ENCODE assay signal across 17 cellular contexts in the genomic region with DNA sequence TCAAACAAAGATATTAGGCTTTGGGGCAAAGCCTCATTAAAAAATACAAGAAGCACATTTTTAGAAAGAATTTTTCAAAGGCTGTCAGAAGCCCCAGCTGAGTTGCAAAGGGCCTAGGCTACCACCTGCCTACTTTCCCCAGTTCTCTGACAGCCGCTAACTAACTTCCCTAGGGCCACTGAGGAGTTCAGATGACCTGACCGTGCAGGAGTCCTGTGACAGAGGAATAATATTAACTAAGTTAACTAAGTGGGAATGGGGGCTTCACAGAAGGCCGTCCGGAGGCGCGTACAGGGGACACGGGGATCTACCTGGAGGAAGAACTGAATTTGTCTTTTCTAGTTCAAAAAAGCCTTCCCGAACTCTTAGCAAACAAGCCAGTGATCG. TPM values are rescaled to one million over a fixed set of nuclear protein-coding genes. Genes with fewer than 3 reads are reported as not detected.
DNase-seq lines count a peak whose midpoint lies in the region; ATAC-seq, FAIRE-seq and TF ChIP-seq lines count a peak whose summit lies in the region.
"Had no signal": no experiment of that assay in that cellular context is flagged by ENCODE, and none has a peak within 500 bp of the region (broad histone marks: within the 10 kb centered on the region; RNA-seq: fewer than 3 reads in every experiment).

No MANE protein-coding gene starts in this region.

- no peaks in the 10 kb centered on the region for H3K9me3 Mint-ChIP-seq in astrocyte (ENCODE audit: unreplicated experiment)
- H3K9me3 Mint-ChIP-seq: activated B cell treated with CpG ODN at 0.5 μM for 24 hours; T-helper 1 cell treated with Interleukin-12 subunit alpha and Interleukin-12 subunit beta and Interleukin-4 antibody, amounts not matched to agents 30 μg/mL and 1 μg/mL, for 36 hours had no signal

- H3K4me1 ChIP-seq in GM23248 (ENCODE audit: insufficient read depth) (peaks cover 11% of the 10 kb centered on the region), astrocyte (ENCODE audit: insufficient read depth, low read length) (no peaks in the 10 kb centered on the region), iPS-20b (ENCODE audit: insufficient read depth, low read length) (no peaks in the 10 kb centered on the region), psoas muscle (no peaks in the 10 kb centered on the region)
- H3K4me1 ChIP-seq: foreskin keratinocyte had no signal

- H2AFZ ChIP-seq in GM23248 (peak overlapping the region; percentile 79), astrocyte (ENCODE audit: low read depth, low read length) (peak overlapping the region; percentile 11)

- DNase-seq in GM23248 (no peak), astrocyte (ENCODE audit: low read depth) (no peak), psoas muscle (no peak), caudate nucleus (lab: John Stamatoyannopoulos, UW) (no peak), COLO829 (ENCODE audit: low spot score) (no peak)
- no peak for DNase-seq in stimulated activated CD4-positive, alpha-beta T cell treated with anti-CD3 and anti-CD28 coated beads, Interleukin-12 subunit alpha, Interleukin-12 subunit beta, amount 100 ng/mL, for 4 hours
- DNase-seq: activated B cell treated with CpG ODN at 0.5 μM for 24 hours; activated CD8-positive, alpha-beta memory T cell treated with anti-CD3 and anti-CD28 coated beads, Interleukin-2, amount 10 ng/mL, durations not matched to agents 7 days and 5 days; foreskin keratinocyte; midbrain; NCI-H226; NK-92 treated with Interleukin-12 subunit alpha and Interleukin-12 subunit beta, amount 100 ng/mL, for 24 hours; ovary had no signal

- H3K27me3 ChIP-seq in GM23248 (replicated peaks; ENCODE audit: insufficient read depth) (peaks cover 31% of the 10 kb centered on the region; the same call in 1 of the 2 replicates), astrocyte (ENCODE audit: insufficient read depth, low read length) (peaks cover 30% of the 10 kb centered on the region), iPS-20b (ENCODE audit: insufficient read depth, low read length) (peaks cover 54% of the 10 kb centered on the region), psoas muscle (ENCODE audit: insufficient read depth in 3 of 3, low read length in 2 of 3) (peaks cover 0 to 9% (median 8%) of the 10 kb centered on the region in 3 donors)
- H3K27me3 ChIP-seq: ovary had no signal

- ATAC-seq in psoas muscle (no peak), HG02840 (IDR thresholded peaks at IDR 0.05; ENCODE audit: low FRiP score, unreplicated experiment) (no peak)
- ATAC-seq: activated CD8-positive, alpha-beta memory T cell treated with anti-CD3 and anti-CD28 coated beads, Interleukin-2, amount 10 ng/mL, durations not matched to agents 7 days and 5 days had no signal

- no peaks in the 10 kb centered on the region for H3K9me3 ChIP-seq in GM23248 (ENCODE audit: low read depth)
- H3K9me3 ChIP-seq in astrocyte (ENCODE audit: insufficient read depth, low read depth, low read length): no peaks in the 10 kb centered on the region
- H3K9me3 ChIP-seq in iPS-20b (ENCODE audit: insufficient read depth, low read depth, low read length): no peaks in the 10 kb centered on the region
- no peaks in the 10 kb centered on the region for H3K9me3 ChIP-seq in psoas muscle
- H3K9me3 ChIP-seq: ovary had no signal

- H3K36me3 ChIP-seq in GM23248 (ENCODE audit: low read depth): no peaks in the 10 kb centered on the region
- H3K36me3 ChIP-seq in astrocyte (ENCODE audit: insufficient read depth, low read length): no peaks in the 10 kb centered on the region
- no peaks in the 10 kb centered on the region for H3K36me3 ChIP-seq in iPS-20b (ENCODE audit: insufficient read depth, low read depth, low read length)
- no peaks in the 10 kb centered on the region for H3K36me3 ChIP-seq in psoas muscle (ENCODE audit: insufficient read depth in 1 of 2, low read depth in 1 of 2)
- H3K36me3 ChIP-seq: ovary had no signal

- no peaks in the 10 kb centered on the region for H3K9me2 ChIP-seq in GM23248 (ENCODE audit: insufficient read depth)

- H3F3A ChIP-seq in GM23248 (ENCODE audit: insufficient read depth): 0 out of 2 replicates have a peak, but pooled peaks cover 4% of the 10 kb centered on the region

- in situ Hi-C loops in GM23248 (cut with MboI): no loop called here

- WGBS in GM23248 (ENCODE audit: low coverage in 1 of 2, low lambda C conversion rate in 2 of 2, missing lambda C conversion rate in 2 of 2), 2 experiments: 43 to 45% methylated on average over 9 of the region's 9 CpGs
- 36 to 41% (median 36%) methylated on average over 9 of the region's 9 CpGs for WGBS in psoas muscle, 3 donors

- H3K79me2 ChIP-seq in GM23248 (ENCODE audit: insufficient read depth): no peaks in the 10 kb centered on the region
- H3K79me2 ChIP-seq in astrocyte (ENCODE audit: insufficient read depth, low read length): no peaks in the 10 kb centered on the region

- H3K4me3 ChIP-seq in GM23248 (peak overlapping the region; percentile 67; the same call in 1 of the 2 replicates), astrocyte (ENCODE audit: insufficient read depth, low read depth, low read length) (no peak overlapping the region), iPS-20b (ENCODE audit: low read length) (peak overlapping the region; percentile 75), psoas muscle (peak overlapping the region; percentile 47)
- H3K4me3 ChIP-seq: ovary had no signal

- H3K4me1 Mint-ChIP-seq in astrocyte (ENCODE audit: low read depth, unreplicated experiment): peaks cover 4% of the 10 kb centered on the region
- H3K4me1 Mint-ChIP-seq: activated B cell treated with CpG ODN at 0.5 μM for 24 hours had no signal

- intact Hi-C loops in psoas muscle (cut with DNase I): loop anchor here in 1 of 2 donors (10.0 kb wide), 1 partner anchor 492 kb away; no protein-coding TSS in a partner anchor

- H3K4me3 Mint-ChIP-seq in astrocyte (ENCODE audit: unreplicated experiment): peak overlapping the region; percentile 82
- H3K4me3 Mint-ChIP-seq: activated B cell treated with CpG ODN at 0.5 μM for 24 hours; activated CD8-positive, alpha-beta memory T cell treated with anti-CD3 and anti-CD28 coated beads, Interleukin-2, amount 10 ng/mL, durations not matched to agents 7 days and 5 days; T-helper 1 cell treated with Interleukin-12 subunit alpha and Interleukin-12 subunit beta and Interleukin-4 antibody, amounts not matched to agents 30 μg/mL and 1 μg/mL, for 36 hours had no signal

- no peaks in the 10 kb centered on the region for H4K20me1 ChIP-seq in GM23248 (ENCODE audit: insufficient read depth)
- H4K20me1 ChIP-seq in astrocyte (ENCODE audit: insufficient read depth, low read length): no peaks in the 10 kb centered on the region

- H3K27ac ChIP-seq in GM23248: no peak overlapping the region
- no peak overlapping the region for H3K27ac ChIP-seq in astrocyte (ENCODE audit: low read depth, low read length)
- H3K27ac ChIP-seq in iPS-20b (ENCODE audit: low read length): no peak overlapping the region
- H3K27ac ChIP-seq in psoas muscle: no peak overlapping the region
- no peak overlapping the region for H3K27ac ChIP-seq in caudate nucleus (ENCODE audit: low read depth, low read length)
- H3K27ac ChIP-seq: foreskin keratinocyte, ovary had no signal

- H3K27me3 Mint-ChIP-seq in astrocyte (ENCODE audit: low read depth, unreplicated experiment): peaks cover 41% of the 10 kb centered on the region

- TF ChIP-seq CTCF in astrocyte (IDR thresholded peaks at IDR 0.05; ENCODE audit: insufficient read depth, low read depth, low read length) (no peak), psoas muscle (IDR thresholded peaks at IDR 0.05) (no peak)

- H3K4me2 ChIP-seq in GM23248 (ENCODE audit: unreplicated experiment) (peak overlapping the region; percentile 81), astrocyte (ENCODE audit: low read length) (peak overlapping the region; percentile 81)

- no peaks in the 10 kb centered on the region for H3K36me3 Mint-ChIP-seq in astrocyte (ENCODE audit: low read depth, unreplicated experiment)
- H3K36me3 Mint-ChIP-seq: activated CD8-positive, alpha-beta memory T cell treated with anti-CD3 and anti-CD28 coated beads, Interleukin-2, amount 10 ng/mL, durations not matched to agents 7 days and 5 days had no signal

- H3K9ac ChIP-seq in GM23248: no peak overlapping the region
- H3K9ac ChIP-seq in astrocyte (ENCODE audit: low read length): no peak overlapping the region
- no peak overlapping the region for H3K9ac ChIP-seq in iPS-20b (ENCODE audit: low read depth, low read length)

- H3K27ac Mint-ChIP-seq in astrocyte (ENCODE audit: unreplicated experiment): no peak overlapping the region
- H3K27ac Mint-ChIP-seq: activated B cell treated with CpG ODN at 0.5 μM for 24 hours; activated CD8-positive, alpha-beta memory T cell treated with anti-CD3 and anti-CD28 coated beads, Interleukin-2, amount 10 ng/mL, durations not matched to agents 7 days and 5 days; T-helper 1 cell treated with Interleukin-12 subunit alpha and Interleukin-12 subunit beta and Interleukin-4 antibody, amounts not matched to agents 30 μg/mL and 1 μg/mL, for 36 hours had no signal

- no peak for FAIRE-seq in astrocyte (lab: Jason Lieb, UNC)
- FAIRE-seq: endometrium had no signal

RNA-seq across cellular contexts. Expression of a gene that starts 0.9 kb away (rescaled TPM):
- not detected in 2 replicates for total RNA-seq in GM23248 (2014; rRNA removed; shearing (Covaris generic))
- polyA plus RNA-seq in GM23248 (2016; fragmentation: Nextera tagmentation; extraction: Ambion mirVana) (not detected in 2 replicates), psoas muscle (not detected)
- total RNA-seq in astrocyte (not detected in 2 replicates), psoas muscle (not detected)
- total RNA-seq: activated B cell treated with CpG ODN at 0.5 μM for 24 hours; activated CD8-positive, alpha-beta memory T cell treated with anti-CD3 and anti-CD28 coated beads, Interleukin-2, amount 10 ng/mL, durations not matched to agents 7 days and 5 days; foreskin keratinocyte; ovary had no signal
- polyA plus RNA-seq: foreskin keratinocyte, ovary had no signal
